ENCODE assay signal across 1 cellular context in the genomic region with DNA sequence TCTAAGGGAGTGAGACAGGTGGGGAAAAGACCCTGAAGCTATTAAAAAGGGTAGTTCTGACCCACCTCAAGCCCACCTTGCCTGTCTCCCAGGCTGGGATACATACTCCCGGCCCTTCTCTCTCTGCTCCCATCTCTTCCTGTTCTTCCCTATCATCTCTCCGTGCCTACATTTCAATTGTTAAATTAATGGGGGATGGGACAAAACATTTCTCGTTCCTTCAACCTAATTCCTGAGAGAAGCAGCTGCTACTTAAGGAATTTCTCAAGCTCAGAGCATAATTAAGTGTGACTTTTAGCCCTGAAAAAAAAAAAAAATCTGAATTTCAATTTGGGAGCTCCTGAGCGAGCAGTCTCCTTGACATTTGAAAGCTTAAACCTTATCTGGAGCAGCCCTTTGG.
TF ChIP-seq lines count a peak whose summit lies in the region.

No MANE protein-coding gene starts in this region.

TF ChIP-seq in GM23338, 12 proteins besides CTCF, POLR2A, EP300 and RAD21 (continued from another document):
- TF ChIP-seq, protein P1, sequence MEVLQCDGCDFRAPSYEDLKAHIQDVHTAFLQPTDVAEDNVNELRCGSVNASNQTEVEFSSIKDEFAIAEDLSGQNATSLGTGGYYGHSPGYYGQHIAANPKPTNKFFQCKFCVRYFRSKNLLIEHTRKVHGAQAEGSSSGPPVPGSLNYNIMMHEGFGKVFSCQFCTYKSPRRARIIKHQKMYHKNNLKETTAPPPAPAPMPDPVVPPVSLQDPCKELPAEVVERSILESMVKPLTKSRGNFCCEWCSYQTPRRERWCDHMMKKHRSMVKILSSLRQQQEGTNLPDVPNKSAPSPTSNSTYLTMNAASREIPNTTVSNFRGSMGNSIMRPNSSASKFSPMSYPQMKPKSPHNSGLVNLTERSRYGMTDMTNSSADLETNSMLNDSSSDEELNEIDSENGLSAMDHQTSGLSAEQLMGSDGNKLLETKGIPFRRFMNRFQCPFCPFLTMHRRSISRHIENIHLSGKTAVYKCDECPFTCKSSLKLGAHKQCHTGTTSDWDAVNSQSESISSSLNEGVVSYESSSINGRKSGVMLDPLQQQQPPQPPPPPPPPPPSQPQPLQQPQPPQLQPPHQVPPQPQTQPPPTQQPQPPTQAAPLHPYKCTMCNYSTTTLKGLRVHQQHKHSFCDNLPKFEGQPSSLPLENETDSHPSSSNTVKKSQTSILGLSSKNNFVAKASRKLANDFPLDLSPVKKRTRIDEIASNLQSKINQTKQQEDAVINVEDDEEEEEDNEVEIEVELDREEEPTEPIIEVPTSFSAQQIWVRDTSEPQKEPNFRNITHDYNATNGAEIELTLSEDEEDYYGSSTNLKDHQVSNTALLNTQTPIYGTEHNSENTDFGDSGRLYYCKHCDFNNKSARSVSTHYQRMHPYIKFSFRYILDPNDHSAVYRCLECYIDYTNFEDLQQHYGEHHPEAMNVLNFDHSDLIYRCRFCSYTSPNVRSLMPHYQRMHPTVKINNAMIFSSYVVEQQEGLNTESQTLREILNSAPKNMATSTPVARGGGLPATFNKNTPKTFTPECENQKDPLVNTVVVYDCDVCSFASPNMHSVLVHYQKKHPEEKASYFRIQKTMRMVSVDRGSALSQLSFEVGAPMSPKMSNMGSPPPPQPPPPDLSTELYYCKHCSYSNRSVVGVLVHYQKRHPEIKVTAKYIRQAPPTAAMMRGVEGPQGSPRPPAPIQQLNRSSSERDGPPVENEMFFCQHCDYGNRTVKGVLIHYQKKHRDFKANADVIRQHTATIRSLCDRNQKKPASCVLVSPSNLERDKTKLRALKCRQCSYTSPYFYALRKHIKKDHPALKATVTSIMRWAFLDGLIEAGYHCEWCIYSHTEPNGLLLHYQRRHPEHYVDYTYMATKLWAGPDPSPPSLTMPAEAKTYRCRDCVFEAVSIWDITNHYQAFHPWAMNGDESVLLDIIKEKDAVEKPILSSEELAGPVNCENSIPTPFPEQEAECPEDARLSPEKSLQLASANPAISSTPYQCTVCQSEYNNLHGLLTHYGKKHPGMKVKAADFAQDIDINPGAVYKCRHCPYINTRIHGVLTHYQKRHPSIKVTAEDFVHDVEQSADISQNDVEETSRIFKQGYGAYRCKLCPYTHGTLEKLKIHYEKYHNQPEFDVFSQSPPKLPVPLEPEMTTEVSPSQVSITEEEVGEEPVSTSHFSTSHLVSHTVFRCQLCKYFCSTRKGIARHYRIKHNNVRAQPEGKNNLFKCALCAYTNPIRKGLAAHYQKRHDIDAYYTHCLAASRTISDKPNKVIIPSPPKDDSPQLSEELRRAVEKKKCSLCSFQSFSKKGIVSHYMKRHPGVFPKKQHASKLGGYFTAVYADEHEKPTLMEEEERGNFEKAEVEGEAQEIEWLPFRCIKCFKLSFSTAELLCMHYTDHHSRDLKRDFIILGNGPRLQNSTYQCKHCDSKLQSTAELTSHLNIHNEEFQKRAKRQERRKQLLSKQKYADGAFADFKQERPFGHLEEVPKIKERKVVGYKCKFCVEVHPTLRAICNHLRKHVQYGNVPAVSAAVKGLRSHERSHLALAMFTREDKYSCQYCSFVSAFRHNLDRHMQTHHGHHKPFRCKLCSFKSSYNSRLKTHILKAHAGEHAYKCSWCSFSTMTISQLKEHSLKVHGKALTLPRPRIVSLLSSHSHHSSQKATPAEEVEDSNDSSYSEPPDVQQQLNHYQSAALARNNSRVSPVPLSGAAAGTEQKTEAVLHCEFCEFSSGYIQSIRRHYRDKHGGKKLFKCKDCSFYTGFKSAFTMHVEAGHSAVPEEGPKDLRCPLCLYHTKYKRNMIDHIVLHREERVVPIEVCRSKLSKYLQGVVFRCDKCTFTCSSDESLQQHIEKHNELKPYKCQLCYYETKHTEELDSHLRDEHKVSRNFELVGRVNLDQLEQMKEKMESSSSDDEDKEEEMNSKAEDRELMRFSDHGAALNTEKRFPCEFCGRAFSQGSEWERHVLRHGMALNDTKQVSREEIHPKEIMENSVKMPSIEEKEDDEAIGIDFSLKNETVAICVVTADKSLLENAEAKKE (CRISPR knock-in tag; IDR thresholded peaks at IDR 0.05): no peak
- TF ChIP-seq NANOG (IDR thresholded peaks at IDR 0.05; ENCODE audit: borderline replicate concordance) (no peak), ZNF114 (CRISPR knock-in tag; IDR thresholded peaks at IDR 0.05) (no peak), POLR2AphosphoS5 (IDR thresholded peaks at IDR 0.05; ENCODE audit: low read depth) (no peak), STAT1 (IDR thresholded peaks at IDR 0.05; ENCODE audit: unreplicated experiment) (no peak), JUNB (IDR thresholded peaks at IDR 0.05; ENCODE audit: unreplicated experiment) (no peak), CREB1 (CRISPR knock-in tag; IDR thresholded peaks at IDR 0.05; ENCODE audit: low read depth) (no peak)
